Comparison of ENCODE assay signal across 8 cellular contexts in genomic region chr12:107317751-107318553, GRCh38.
DNase-seq lines count a peak whose midpoint lies in the region; ATAC-seq, FAIRE-seq and TF ChIP-seq lines count a peak whose summit lies in the region.

No MANE protein-coding gene starts in this region.

- peaks cover 7 to 37% (median 34%) of the 10 kb centered on the region in 4 experiments for H3K27me3 ChIP-seq in H1 (replicated peaks in 1 of 4; ENCODE audit: control insufficient read depth in 3 of 4, extremely low read depth in 1 of 4, insufficient read depth in 3 of 4, low read length in 3 of 4)

- WGBS in H1 (ENCODE audit: extremely low coverage in 1 of 2, insufficient coverage in 1 of 2, insufficient read length in 1 of 2, insufficient replicate concordance in 2 of 2, low coverage in 1 of 2, low lambda C conversion rate in 2 of 2, missing lambda C conversion rate in 1 of 2), 2 experiments: 2% methylated on average over 51 of the region's 58 CpGs; no CpG with 5 or more reads in 1 of the 2 experiments
- WGBS in mesodermal cell (ENCODE audit: insufficient coverage in 2 of 2), 2 experiments: 0 to 1% methylated on average over 32 to 48 of the region's 58 CpGs

- no peaks in the 10 kb centered on the region for H3K79me2 ChIP-seq in H1 (ENCODE audit: control insufficient read depth in 1 of 2, insufficient read depth in 2 of 2, low read length in 2 of 2)

- no peaks in the 10 kb centered on the region for H3K79me1 ChIP-seq in H1 (ENCODE audit: low read depth, low read length)

- TF ChIP-seq EP300 in H1 (IDR thresholded peaks at IDR 0.05; ENCODE audit: borderline replicate concordance in 1 of 2, low read depth in 2 of 2, low read length in 2 of 2): no peak

- no peak overlapping the region for H4K91ac ChIP-seq in H1 (replicated peaks; ENCODE audit: insufficient read length, low read length)

- 0 out of 2 replicates have a peak overlapping the region, but pooled peaks have one; percentile 2 for H3K18ac ChIP-seq in H1 (ENCODE audit: extremely low read depth, low read length)

- peaks cover 0 to 12% (median 5%) of the 10 kb centered on the region in 4 experiments; a peak in 4 of 7 replicates for H3K4me1 ChIP-seq in H1 (replicated peaks in 1 of 4; ENCODE audit: control insufficient read depth in 3 of 4, insufficient read depth in 4 of 4, low read length in 3 of 4)
- H3K4me1 ChIP-seq in mesodermal cell (ENCODE audit: control insufficient read depth, insufficient read depth, low read length, poor library complexity, severe bottlenecking): no peaks in the 10 kb centered on the region

- no peak overlapping the region; the same call in 1 of the 2 replicates for H2BK15ac ChIP-seq in H1 (ENCODE audit: low read length)

- H2AFZ ChIP-seq in H1 (ENCODE audit: low read length): peak overlapping the region; percentile 99

- no peak overlapping the region for H2AK5ac ChIP-seq in H1 (ENCODE audit: low read depth, low read length)

- peak overlapping the region in 2 of 4 experiments; percentile 7 to 43; a peak in 3 of 7 replicates for H3K9ac ChIP-seq in H1 (replicated peaks in 1 of 4; ENCODE audit: extremely low read depth in 1 of 4, low read depth in 3 of 4, low read length in 3 of 4)

- H3K56ac ChIP-seq in H1 (replicated peaks; ENCODE audit: insufficient read length, low read depth, low read length): no peak overlapping the region

- no peaks in the 10 kb centered on the region for H3K9me3 ChIP-seq in H1 (ENCODE audit: insufficient read depth in 2 of 2, low read depth in 1 of 2, low read length in 1 of 2)
- H3K9me3 ChIP-seq in mesodermal cell (ENCODE audit: control insufficient read depth, low read length): no peaks in the 10 kb centered on the region

- peak; percentile 80 for ATAC-seq in activated CD8-positive, alpha-beta memory T cell treated with anti-CD3 and anti-CD28 coated beads, Interleukin-2, amount 10 ng/mL, durations not matched to agents 7 days and 5 days
- ATAC-seq in GM21723 (IDR thresholded peaks at IDR 0.05; ENCODE audit: unreplicated experiment): no peak

- H3K4ac ChIP-seq in H1 (replicated peaks; ENCODE audit: insufficient read length, low read depth, low read length): no peak overlapping the region

- H3K4me2 ChIP-seq in H1 (ENCODE audit: insufficient read depth in 1 of 2, low read depth in 2 of 2, low read length in 2 of 2): peak overlapping the region; percentile 84 to 99

- no peak overlapping the region for H4K8ac ChIP-seq in H1 (ENCODE audit: extremely low read depth, insufficient read depth, low read length)

- peaks cover 54% of the 10 kb centered on the region for H3K27me3 Mint-ChIP-seq in activated CD8-positive, alpha-beta memory T cell treated with anti-CD3 and anti-CD28 coated beads, Interleukin-2, amount 10 ng/mL, durations not matched to agents 7 days and 5 days

- peaks cover 32% of the 10 kb centered on the region for H3K23me2 ChIP-seq in H1 (ENCODE audit: low read depth, low read length)

- H3K27ac Mint-ChIP-seq in activated CD8-positive, alpha-beta memory T cell treated with anti-CD3 and anti-CD28 coated beads, Interleukin-2, amount 10 ng/mL, durations not matched to agents 7 days and 5 days: no peak overlapping the region

- no peak overlapping the region for H2BK12ac ChIP-seq in H1 (ENCODE audit: low read depth, low read length)

- no peak overlapping the region for H3K23ac ChIP-seq in H1 (ENCODE audit: insufficient read length)

- DNase-seq in AG09319 (ENCODE audit: extremely low read depth, low read depth): peak; percentile 55
- peak; percentile 27 for DNase-seq in HFF-Myc (ENCODE audit: extremely low read depth, low read depth)
- DNase-seq in NCI-H524 treated with DMSO at 0.1 percent for 48 hours (lab: John Stamatoyannopoulos, UW): peak; percentile 20
- DNase-seq in activated CD8-positive, alpha-beta memory T cell treated with anti-CD3 and anti-CD28 coated beads, Interleukin-2, amount 10 ng/mL, durations not matched to agents 7 days and 5 days: peak; percentile 93
- peak; percentile 73 to 85 for DNase-seq in H1 (ENCODE audit: low read depth in 1 of 2, low spot score in 2 of 2)
- peak; percentile 49 for DNase-seq in stimulated activated CD8-positive, alpha-beta memory T cell treated with anti-CD3 and anti-CD28 coated beads, Interleukin-15, amount 100 ng/mL, for 1 hour (ENCODE audit: low read depth)

- H3K4me3 ChIP-seq in HFF-Myc (replicated peaks; ENCODE audit: low read depth, low read length): peak overlapping the region; percentile 33
- peak overlapping the region; percentile 55 to 77 (median 70) for H3K4me3 ChIP-seq in H1 (ENCODE audit: extremely low read depth in 1 of 4, insufficient read depth in 2 of 4, low read depth in 3 of 4, low read length in 4 of 4)
- H3K4me3 ChIP-seq in mesodermal cell (ENCODE audit: extremely low read depth, insufficient read depth, low read length, poor library complexity, severe bottlenecking): peak overlapping the region; percentile 45

- 0 out of 3 replicates have a peak, but pooled peaks of 1 of the 2 experiments have one; percentile 26 for TF ChIP-seq POLR2A in H1 (IDR thresholded peaks at IDR 0.05; ENCODE audit: control extremely low read depth in 1 of 2, low read depth in 2 of 2, low read length in 2 of 2)

- H4K20me1 ChIP-seq in H1 (replicated peaks in 1 of 2; ENCODE audit: control insufficient read depth in 1 of 2, insufficient read depth in 2 of 2, low read length in 2 of 2): peaks cover 0 to 9% of the 10 kb centered on the region in 2 experiments

- no peak for FAIRE-seq in H1 (lab: Jason Lieb, UNC)

- H3K36me3 ChIP-seq in H1 (ENCODE audit: control insufficient read depth in 2 of 4, insufficient read depth in 4 of 4, low read length in 3 of 4): no peaks in the 10 kb centered on the region
- H3K36me3 ChIP-seq in mesodermal cell (ENCODE audit: control insufficient read depth, insufficient read depth, low read length): no peaks in the 10 kb centered on the region

- POLR2A ChIA-PET in H1 (lab: Charles Lee; ENCODE audit: partially characterized antibody): interaction anchor here (1.3 to 1.4 kb wide), 4 partner anchors 12 to 84 kb away, joined by 4 to 5 read pairs (median 4); no protein-coding TSS in a partner anchor

- CTCF ChIA-PET in activated CD8-positive, alpha-beta memory T cell treated with anti-CD3 and anti-CD28 coated beads, Interleukin-2, amount 10 ng/mL, durations not matched to agents 7 days and 5 days (lab: Charles Lee): interaction anchor here (0.7 to 8.2 kb wide), 14 partner anchors 8 to 292 kb away, joined by 3 to 104 read pairs (median 4); no protein-coding TSS in a partner anchor
- CTCF ChIA-PET in H1 (lab: Charles Lee; ENCODE audit: partially characterized antibody): interaction anchor here (0.7 to 7.8 kb wide), 12 partner anchors 10 to 185 kb away, joined by 3 to 94 read pairs (median 3); no protein-coding TSS in a partner anchor

- peak overlapping the region; percentile 79 for H3K4me3 Mint-ChIP-seq in activated CD8-positive, alpha-beta memory T cell treated with anti-CD3 and anti-CD28 coated beads, Interleukin-2, amount 10 ng/mL, durations not matched to agents 7 days and 5 days

- H2BK20ac ChIP-seq in H1 (ENCODE audit: low read length): no peak overlapping the region

- no peaks in the 10 kb centered on the region for H3K9me3 Mint-ChIP-seq in activated CD8-positive, alpha-beta memory T cell treated with anti-CD3 and anti-CD28 coated beads, Interleukin-2, amount 10 ng/mL, durations not matched to agents 7 days and 5 days (ENCODE audit: low read depth)

- peaks cover 32% of the 10 kb centered on the region for H3K4me1 Mint-ChIP-seq in activated CD8-positive, alpha-beta memory T cell treated with anti-CD3 and anti-CD28 coated beads, Interleukin-2, amount 10 ng/mL, durations not matched to agents 7 days and 5 days

- H4K5ac ChIP-seq in H1 (ENCODE audit: insufficient read length, low read depth, low read length): no peak overlapping the region

- H3K36me3 Mint-ChIP-seq in activated CD8-positive, alpha-beta memory T cell treated with anti-CD3 and anti-CD28 coated beads, Interleukin-2, amount 10 ng/mL, durations not matched to agents 7 days and 5 days: no peaks in the 10 kb centered on the region

- peak; percentile 46 to 61 for TF ChIP-seq RAD21 in H1 (IDR thresholded peaks at IDR 0.05 in 1 of 2, conservative IDR thresholded peaks at IDR 0.05 in 1 of 2; ENCODE audit: low read depth in 2 of 2, low read length in 2 of 2)

- H3K27ac ChIP-seq in H1 (ENCODE audit: low read depth, low read length) (no peak overlapping the region), mesodermal cell (ENCODE audit: low read depth, low read length, severe bottlenecking) (no peak overlapping the region)

- no peak overlapping the region for H2BK5ac ChIP-seq in H1 (ENCODE audit: low read depth, low read length)

- TF ChIP-seq CTCF in AG09319 (IDR thresholded peaks at IDR 0.05; ENCODE audit: low read depth, low read length): no peak; the same call in none of the 2 replicates
- no peak for TF ChIP-seq CTCF in HFF-Myc (IDR thresholded peaks at IDR 0.05; ENCODE audit: low read depth, low read length, missing control alignments)
- peak; percentile 48 to 67 (median 66) for TF ChIP-seq CTCF in H1 (IDR thresholded peaks at IDR 0.05; ENCODE audit: control extremely low read depth in 1 of 3, insufficient read depth in 1 of 3, low read depth in 1 of 3, low read length in 3 of 3)

- H3K14ac ChIP-seq in H1 (ENCODE audit: insufficient read length): no peak overlapping the region

- no peak overlapping the region for H2BK120ac ChIP-seq in H1 (replicated peaks; ENCODE audit: low read depth, low read length)

TF ChIP-seq in H1, 55 proteins besides CTCF, POLR2A, EP300 and RAD21 (continues in another document):
- TF ChIP-seq RFX5 (IDR thresholded peaks at IDR 0.05; ENCODE audit: borderline replicate concordance, low read depth, low read length) (no peak), HDAC2 (IDR thresholded peaks at IDR 0.05; ENCODE audit: borderline replicate concordance in 1 of 2, low read depth in 2 of 2, low read length in 2 of 2) (0 out of 4 replicates have a peak, but pooled peaks have one; percentile 20 to 73), TBP (IDR thresholded peaks at IDR 0.05; ENCODE audit: low read depth, low read length) (peak; percentile 46; the same call in 1 of the 2 replicates), GTF2F1 (IDR thresholded peaks at IDR 0.05; ENCODE audit: borderline replicate concordance, low read depth, low read length) (no peak), ZNF274 (IDR thresholded peaks at IDR 0.05; ENCODE audit: borderline replicate concordance, extremely low read depth, low read length) (no peak), KDM1A (IDR thresholded peaks at IDR 0.05; ENCODE audit: borderline replicate concordance, low read length) (no peak), SP4 (IDR thresholded peaks at IDR 0.05; ENCODE audit: low read length) (peak; percentile 44; the same call in 1 of the 2 replicates), SP1 (IDR thresholded peaks at IDR 0.05; ENCODE audit: low read depth, low read length) (no peak; the same call in 1 of the 2 replicates), SIN3A (conservative IDR thresholded peaks at IDR 0.05 in 1 of 2, IDR thresholded peaks at IDR 0.05 in 1 of 2; ENCODE audit: low read depth in 1 of 2, low read length in 2 of 2) (0 out of 4 replicates have a peak, but pooled peaks of 1 of the 2 experiments have one; percentile 30)

Comparison
In these comparisons a context has a peak if more than half of its experiments do, and no peak if none do; other contexts are left out.
1. DNase-seq: peak in every context shown above with its lines; median percentile 93 in activated CD8-positive, alpha-beta memory T cell treated with anti-CD3 and anti-CD28 coated beads, Interleukin-2, amount 10 ng/mL, durations not matched to agents 7 days and 5 days; 79 in H1; 55 in AG09319; 49 in stimulated activated CD8-positive, alpha-beta memory T cell treated with anti-CD3 and anti-CD28 coated beads, Interleukin-15, amount 100 ng/mL, for 1 hour; 27 in HFF-Myc; 20 in NCI-H524 treated with DMSO at 0.1 percent for 48 hours.
2. CTCF ChIP-seq: peak in H1 (3 of 3); none in AG09319 (single experiment) and HFF-Myc (single experiment).
3. Peak in every context shown above with its lines, with median percentiles within 50 percentile points of each other: H3K4me3 ChIP-seq.